Comparison of ENCODE assay signal across 8 cellular contexts in genomic region chr1:215606564-215607168, GRCh38. TPM values are rescaled to one million over a fixed set of nuclear protein-coding genes. Genes with fewer than 3 reads are reported as not detected.
A peak's percentile ranks its signal among the peaks of the same experiment; 100 is the strongest.
DNase-seq lines count a peak whose midpoint lies in the region; ATAC-seq and TF ChIP-seq lines count a peak whose summit lies in the region.

No MANE protein-coding gene starts in this region.

- H3K27ac ChIP-seq in neural cell (ENCODE audit: low read length) = no peak overlapping the region

- no peaks in the 10 kb centered on the region for H3K9me2 ChIP-seq in neural cell (ENCODE audit: insufficient read depth, low read length)

- TF ChIP-seq RAD21 in neural cell (conservative IDR thresholded peaks at IDR 0.05) = peak; percentile 48

- H3K4me3 ChIP-seq in GM12865 (ENCODE audit: low read depth, low read length) (no peak overlapping the region), astrocyte of the spinal cord (ENCODE audit: low read depth, low read length) (no peak overlapping the region), neural cell (ENCODE audit: low read length) (no peak overlapping the region)

- H3K9ac ChIP-seq in neural cell (ENCODE audit: low read length) = no peak overlapping the region

- TF ChIP-seq CTCF in GM12865 (IDR thresholded peaks at IDR 0.05; ENCODE audit: insufficient read depth, low read depth, low read length, missing control alignments) (peak; percentile 23), astrocyte of the spinal cord (IDR thresholded peaks at IDR 0.05; ENCODE audit: low read depth, low read length) (peak; percentile 37), neural cell (IDR thresholded peaks at IDR 0.05; ENCODE audit: poor library complexity, severe bottlenecking) (peak; percentile 53)

- in situ Hi-C loops in astrocyte of the spinal cord (cut with HindIII; ENCODE audit: low sequenced_read_pairs) = no loop called here

- no peak overlapping the region for H3K4me2 ChIP-seq in neural cell (ENCODE audit: low read length)

- H3K9me3 ChIP-seq in neural cell (ENCODE audit: low read length) = no peaks in the 10 kb centered on the region

- H3K36me3 ChIP-seq in neural cell (ENCODE audit: insufficient read depth, low read length) = peaks cover 5% of the 10 kb centered on the region

- no peak for DNase-seq in GM12865 (ENCODE audit: low read depth)
- peak; percentile 39 for DNase-seq in astrocyte of the spinal cord (ENCODE audit: low read depth, low spot score)
- no peak for DNase-seq in NCI-H2029 (lab: John Stamatoyannopoulos, UW)
- no peak for DNase-seq in HK-2 (ENCODE audit: unreplicated experiment)
- DNase-seq in SHP77 (lab: John Stamatoyannopoulos, UW) = no peak

- H3K27me3 ChIP-seq in neural cell (ENCODE audit: insufficient read depth, low read depth, low read length) = no peaks in the 10 kb centered on the region

- no peaks in the 10 kb centered on the region for H3F3A ChIP-seq in neural cell (ENCODE audit: insufficient read depth, low read length, poor library complexity, severe bottlenecking)

- TF ChIP-seq EP300 in neural cell (conservative IDR thresholded peaks at IDR 0.05; ENCODE audit: poor library complexity, severe bottlenecking) = no peak

- ATAC-seq in HG02938 (IDR thresholded peaks at IDR 0.05; ENCODE audit: unreplicated experiment) (peak; percentile 48), HG03108 (IDR thresholded peaks at IDR 0.05; ENCODE audit: unreplicated experiment) (no peak)

- H4K20me1 ChIP-seq in neural cell (ENCODE audit: insufficient read depth) = no peaks in the 10 kb centered on the region

- H3K79me2 ChIP-seq in neural cell (replicated peaks; ENCODE audit: insufficient read depth, low read length) = no peaks in the 10 kb centered on the region

- H2AFZ ChIP-seq in neural cell (ENCODE audit: low read depth, low read length) = no peak overlapping the region

TF ChIP-seq in neural cell, 6 proteins besides CTCF, POLR2A, EP300 and RAD21:
- no peak for TF ChIP-seq MXI1 (conservative IDR thresholded peaks at IDR 0.05; ENCODE audit: poor library complexity, severe bottlenecking)
- no peak for TF ChIP-seq POLR2AphosphoS5 (IDR thresholded peaks at IDR 0.05)
- TF ChIP-seq SMC3 (conservative IDR thresholded peaks at IDR 0.05; ENCODE audit: poor library complexity) = peak; percentile 47

RNA-seq across cellular contexts. Expression of gene KCTD3, which starts 39.6 kb away (rescaled TPM):
- polyA plus RNA-seq in neural cell = 80.6 and 82.9 TPM in 2 replicates
- 66.5 and 74.4 TPM in 2 replicates for polyA minus RNA-seq in neural cell
